ENCODE assay signal across 1 cellular context in the genomic region with DNA sequence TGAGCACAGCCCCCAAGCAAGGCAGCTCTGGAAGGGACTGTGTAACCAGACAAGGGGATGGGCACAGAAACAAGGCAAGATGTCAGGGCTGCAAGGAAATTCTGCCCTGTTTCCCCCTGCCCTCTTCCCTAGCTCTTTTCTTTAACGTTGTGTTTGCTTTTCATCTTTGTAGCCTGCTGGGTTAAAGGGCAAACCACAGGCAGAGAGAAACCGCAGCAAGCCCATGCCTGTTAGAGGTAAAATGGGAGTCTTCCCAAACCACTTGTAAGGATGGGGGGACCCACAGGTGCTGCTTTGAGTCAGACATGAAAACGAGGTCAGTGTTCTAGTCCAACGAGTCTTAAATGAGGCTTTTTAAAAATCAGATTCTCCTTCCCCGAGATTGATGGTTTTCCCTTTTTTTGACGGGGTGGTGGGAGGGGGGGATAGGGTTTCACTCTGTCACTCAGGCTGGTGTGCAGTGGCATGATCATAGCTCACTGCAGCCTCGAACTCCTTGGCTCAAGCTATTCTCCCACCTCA.
TF ChIP-seq lines count a peak whose summit lies in the region.

No MANE protein-coding gene starts in this region.

TF ChIP-seq in HEK293, 187 proteins besides CTCF, POLR2A, EP300 and RAD21 (continued from another document):
- TF ChIP-seq, protein P1, sequence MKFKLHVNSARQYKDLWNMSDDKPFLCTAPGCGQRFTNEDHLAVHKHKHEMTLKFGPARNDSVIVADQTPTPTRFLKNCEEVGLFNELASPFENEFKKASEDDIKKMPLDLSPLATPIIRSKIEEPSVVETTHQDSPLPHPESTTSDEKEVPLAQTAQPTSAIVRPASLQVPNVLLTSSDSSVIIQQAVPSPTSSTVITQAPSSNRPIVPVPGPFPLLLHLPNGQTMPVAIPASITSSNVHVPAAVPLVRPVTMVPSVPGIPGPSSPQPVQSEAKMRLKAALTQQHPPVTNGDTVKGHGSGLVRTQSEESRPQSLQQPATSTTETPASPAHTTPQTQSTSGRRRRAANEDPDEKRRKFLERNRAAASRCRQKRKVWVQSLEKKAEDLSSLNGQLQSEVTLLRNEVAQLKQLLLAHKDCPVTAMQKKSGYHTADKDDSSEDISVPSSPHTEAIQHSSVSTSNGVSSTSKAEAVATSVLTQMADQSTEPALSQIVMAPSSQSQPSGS (tag by site-specific recombination; IDR thresholded peaks at IDR 0.05; ENCODE audit: low read depth) = no peak
- TF ChIP-seq ZNF157 (tag by site-specific recombination; IDR thresholded peaks at IDR 0.05) (no peak), ZXDB (tag by site-specific recombination; IDR thresholded peaks at IDR 0.05) (no peak; the same call in 1 of the 2 replicates), FEZF1 (tag by site-specific recombination; IDR thresholded peaks at IDR 0.05) (peak; percentile 88), ZNF274 (IDR thresholded peaks at IDR 0.05; ENCODE audit: low read length) (no peak), ZNF274 (tag by site-specific recombination; IDR thresholded peaks at IDR 0.05; ENCODE audit: borderline replicate concordance) (no peak), ZNF214 (tag by site-specific recombination; IDR thresholded peaks at IDR 0.05; ENCODE audit: borderline replicate concordance) (no peak), KLF16 (tag by site-specific recombination; IDR thresholded peaks at IDR 0.05) (no peak), ZNF530 (tag by site-specific recombination; IDR thresholded peaks at IDR 0.05; ENCODE audit: low read depth) (no peak), OSR2 (tag by site-specific recombination; IDR thresholded peaks at IDR 0.05) (peak; percentile 37; the same call in 1 of the 2 replicates), ZNF174 (tag by site-specific recombination; IDR thresholded peaks at IDR 0.05) (no peak), MEIS1 (CRISPR knock-in tag; IDR thresholded peaks at IDR 0.05; ENCODE audit: borderline replicate concordance) (no peak), ZNF266 (tag by site-specific recombination; IDR thresholded peaks at IDR 0.05; ENCODE audit: low read depth) (no peak), KLF10 (tag by site-specific recombination; IDR thresholded peaks at IDR 0.05) (no peak; the same call in 1 of the 2 replicates), ZNF23 (tag by site-specific recombination; IDR thresholded peaks at IDR 0.05; ENCODE audit: borderline replicate concordance) (no peak), ZNF555 (tag by site-specific recombination; conservative IDR thresholded peaks at IDR 0.05) (no peak), BCL11B (tag by site-specific recombination; IDR thresholded peaks at IDR 0.05; ENCODE audit: low read depth) (no peak), ZNF404 (tag by site-specific recombination; IDR thresholded peaks at IDR 0.05) (no peak), ZNF561 (tag by site-specific recombination; IDR thresholded peaks at IDR 0.05; ENCODE audit: borderline replicate concordance) (0 out of 2 replicates have a peak, but pooled peaks have one; percentile 59), ZNF239 (tag by site-specific recombination; IDR thresholded peaks at IDR 0.05) (no peak), ZNF747 (tag by site-specific recombination; IDR thresholded peaks at IDR 0.05) (no peak), ZNF670 (tag by site-specific recombination; IDR thresholded peaks at IDR 0.05; ENCODE audit: low read depth) (no peak), SCRT1 (tag by site-specific recombination; IDR thresholded peaks at IDR 0.05; ENCODE audit: borderline replicate concordance) (peak; percentile 99), SCRT2 (tag by site-specific recombination; IDR thresholded peaks at IDR 0.05) (peak; percentile 99), SP7 (tag by site-specific recombination; IDR thresholded peaks at IDR 0.05) (peak; percentile 35; the same call in 1 of the 2 replicates), ZNF16 (tag by site-specific recombination; IDR thresholded peaks at IDR 0.05; ENCODE audit: low read depth) (no peak), RBAK (tag by site-specific recombination; IDR thresholded peaks at IDR 0.05) (no peak), ZBTB17 (tag by site-specific recombination; IDR thresholded peaks at IDR 0.05) (peak; percentile 47; the same call in 1 of the 2 replicates), ZNF341 (tag by site-specific recombination; IDR thresholded peaks at IDR 0.05; ENCODE audit: low read depth) (peak; percentile 84), GLIS1 (tag by site-specific recombination; IDR thresholded peaks at IDR 0.05) (peak; percentile 40; the same call in 1 of the 2 replicates), ZNF621 (tag by site-specific recombination; IDR thresholded peaks at IDR 0.05) (no peak), ZNF558 (tag by site-specific recombination; IDR thresholded peaks at IDR 0.05) (no peak), ZNF292 (tag by site-specific recombination; IDR thresholded peaks at IDR 0.05; ENCODE audit: borderline replicate concordance, low read depth) (no peak), EGR2 (tag by site-specific recombination; IDR thresholded peaks at IDR 0.05; ENCODE audit: low read depth) (no peak), WT1 (tag by site-specific recombination; IDR thresholded peaks at IDR 0.05) (peak; percentile 87)
- TF ChIP-seq, protein P2, sequence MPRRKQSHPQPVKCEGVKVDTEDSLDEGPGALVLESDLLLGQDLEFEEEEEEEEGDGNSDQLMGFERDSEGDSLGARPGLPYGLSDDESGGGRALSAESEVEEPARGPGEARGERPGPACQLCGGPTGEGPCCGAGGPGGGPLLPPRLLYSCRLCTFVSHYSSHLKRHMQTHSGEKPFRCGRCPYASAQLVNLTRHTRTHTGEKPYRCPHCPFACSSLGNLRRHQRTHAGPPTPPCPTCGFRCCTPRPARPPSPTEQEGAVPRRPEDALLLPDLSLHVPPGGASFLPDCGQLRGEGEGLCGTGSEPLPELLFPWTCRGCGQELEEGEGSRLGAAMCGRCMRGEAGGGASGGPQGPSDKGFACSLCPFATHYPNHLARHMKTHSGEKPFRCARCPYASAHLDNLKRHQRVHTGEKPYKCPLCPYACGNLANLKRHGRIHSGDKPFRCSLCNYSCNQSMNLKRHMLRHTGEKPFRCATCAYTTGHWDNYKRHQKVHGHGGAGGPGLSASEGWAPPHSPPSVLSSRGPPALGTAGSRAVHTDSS (tag by site-specific recombination; IDR thresholded peaks at IDR 0.05) = no peak
- TF ChIP-seq, protein P3, sequence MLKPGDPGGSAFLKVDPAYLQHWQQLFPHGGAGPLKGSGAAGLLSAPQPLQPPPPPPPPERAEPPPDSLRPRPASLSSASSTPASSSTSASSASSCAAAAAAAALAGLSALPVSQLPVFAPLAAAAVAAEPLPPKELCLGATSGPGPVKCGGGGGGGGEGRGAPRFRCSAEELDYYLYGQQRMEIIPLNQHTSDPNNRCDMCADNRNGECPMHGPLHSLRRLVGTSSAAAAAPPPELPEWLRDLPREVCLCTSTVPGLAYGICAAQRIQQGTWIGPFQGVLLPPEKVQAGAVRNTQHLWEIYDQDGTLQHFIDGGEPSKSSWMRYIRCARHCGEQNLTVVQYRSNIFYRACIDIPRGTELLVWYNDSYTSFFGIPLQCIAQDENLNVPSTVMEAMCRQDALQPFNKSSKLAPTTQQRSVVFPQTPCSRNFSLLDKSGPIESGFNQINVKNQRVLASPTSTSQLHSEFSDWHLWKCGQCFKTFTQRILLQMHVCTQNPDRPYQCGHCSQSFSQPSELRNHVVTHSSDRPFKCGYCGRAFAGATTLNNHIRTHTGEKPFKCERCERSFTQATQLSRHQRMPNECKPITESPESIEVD (tag by site-specific recombination; IDR thresholded peaks at IDR 0.05) = peak; percentile 60; the same call in 1 of the 2 replicates
- TF ChIP-seq, protein P4, sequence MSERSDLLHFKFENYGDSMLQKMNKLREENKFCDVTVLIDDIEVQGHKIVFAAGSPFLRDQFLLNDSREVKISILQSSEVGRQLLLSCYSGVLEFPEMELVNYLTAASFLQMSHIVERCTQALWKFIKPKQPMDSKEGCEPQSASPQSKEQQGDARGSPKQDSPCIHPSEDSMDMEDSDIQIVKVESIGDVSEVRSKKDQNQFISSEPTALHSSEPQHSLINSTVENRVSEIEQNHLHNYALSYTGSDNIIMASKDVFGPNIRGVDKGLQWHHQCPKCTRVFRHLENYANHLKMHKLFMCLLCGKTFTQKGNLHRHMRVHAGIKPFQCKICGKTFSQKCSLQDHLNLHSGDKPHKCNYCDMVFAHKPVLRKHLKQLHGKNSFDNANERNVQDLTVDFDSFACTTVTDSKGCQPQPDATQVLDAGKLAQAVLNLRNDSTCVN (tag by site-specific recombination; optimal IDR thresholded peaks at IDR 0.05) = no peak
- TF ChIP-seq, protein P5, sequence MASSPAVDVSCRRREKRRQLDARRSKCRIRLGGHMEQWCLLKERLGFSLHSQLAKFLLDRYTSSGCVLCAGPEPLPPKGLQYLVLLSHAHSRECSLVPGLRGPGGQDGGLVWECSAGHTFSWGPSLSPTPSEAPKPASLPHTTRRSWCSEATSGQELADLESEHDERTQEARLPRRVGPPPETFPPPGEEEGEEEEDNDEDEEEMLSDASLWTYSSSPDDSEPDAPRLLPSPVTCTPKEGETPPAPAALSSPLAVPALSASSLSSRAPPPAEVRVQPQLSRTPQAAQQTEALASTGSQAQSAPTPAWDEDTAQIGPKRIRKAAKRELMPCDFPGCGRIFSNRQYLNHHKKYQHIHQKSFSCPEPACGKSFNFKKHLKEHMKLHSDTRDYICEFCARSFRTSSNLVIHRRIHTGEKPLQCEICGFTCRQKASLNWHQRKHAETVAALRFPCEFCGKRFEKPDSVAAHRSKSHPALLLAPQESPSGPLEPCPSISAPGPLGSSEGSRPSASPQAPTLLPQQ (tag by site-specific recombination; IDR thresholded peaks at IDR 0.05) = peak; percentile 94
- TF ChIP-seq, protein P6, sequence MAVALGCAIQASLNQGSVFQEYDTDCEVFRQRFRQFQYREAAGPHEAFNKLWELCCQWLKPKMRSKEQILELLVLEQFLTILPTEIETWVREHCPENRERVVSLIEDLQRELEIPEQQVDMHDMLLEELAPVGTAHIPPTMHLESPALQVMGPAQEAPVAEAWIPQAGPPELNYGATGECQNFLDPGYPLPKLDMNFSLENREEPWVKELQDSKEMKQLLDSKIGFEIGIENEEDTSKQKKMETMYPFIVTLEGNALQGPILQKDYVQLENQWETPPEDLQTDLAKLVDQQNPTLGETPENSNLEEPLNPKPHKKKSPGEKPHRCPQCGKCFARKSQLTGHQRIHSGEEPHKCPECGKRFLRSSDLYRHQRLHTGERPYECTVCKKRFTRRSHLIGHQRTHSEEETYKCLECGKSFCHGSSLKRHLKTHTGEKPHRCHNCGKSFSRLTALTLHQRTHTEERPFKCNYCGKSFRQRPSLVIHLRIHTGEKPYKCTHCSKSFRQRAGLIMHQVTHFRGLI (tag by site-specific recombination; IDR thresholded peaks at IDR 0.05) = no peak
- TF ChIP-seq, protein P7, sequence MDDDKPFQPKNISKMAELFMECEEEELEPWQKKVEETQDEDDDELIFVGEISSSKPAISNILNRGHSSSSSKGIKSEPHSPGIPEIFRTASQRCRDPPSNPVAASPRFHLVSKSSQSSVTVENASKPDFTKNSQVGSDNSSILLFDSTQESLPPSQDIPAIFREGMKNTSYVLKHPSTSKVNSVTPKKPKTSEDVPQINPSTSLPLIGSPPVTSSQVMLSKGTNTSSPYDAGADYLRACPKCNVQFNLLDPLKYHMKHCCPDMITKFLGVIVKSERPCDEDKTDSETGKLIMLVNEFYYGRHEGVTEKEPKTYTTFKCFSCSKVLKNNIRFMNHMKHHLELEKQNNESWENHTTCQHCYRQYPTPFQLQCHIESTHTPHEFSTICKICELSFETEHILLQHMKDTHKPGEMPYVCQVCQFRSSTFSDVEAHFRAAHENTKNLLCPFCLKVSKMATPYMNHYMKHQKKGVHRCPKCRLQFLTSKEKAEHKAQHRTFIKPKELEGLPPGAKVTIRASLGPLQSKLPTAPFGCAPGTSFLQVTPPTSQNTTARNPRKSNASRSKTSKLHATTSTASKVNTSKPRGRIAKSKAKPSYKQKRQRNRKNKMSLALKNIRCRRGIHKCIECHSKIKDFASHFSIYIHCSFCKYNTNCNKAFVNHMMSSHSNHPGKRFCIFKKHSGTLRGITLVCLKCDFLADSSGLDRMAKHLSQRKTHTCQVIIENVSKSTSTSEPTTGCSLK (tag by site-specific recombination; IDR thresholded peaks at IDR 0.05) = no peak
- TF ChIP-seq, protein P8, sequence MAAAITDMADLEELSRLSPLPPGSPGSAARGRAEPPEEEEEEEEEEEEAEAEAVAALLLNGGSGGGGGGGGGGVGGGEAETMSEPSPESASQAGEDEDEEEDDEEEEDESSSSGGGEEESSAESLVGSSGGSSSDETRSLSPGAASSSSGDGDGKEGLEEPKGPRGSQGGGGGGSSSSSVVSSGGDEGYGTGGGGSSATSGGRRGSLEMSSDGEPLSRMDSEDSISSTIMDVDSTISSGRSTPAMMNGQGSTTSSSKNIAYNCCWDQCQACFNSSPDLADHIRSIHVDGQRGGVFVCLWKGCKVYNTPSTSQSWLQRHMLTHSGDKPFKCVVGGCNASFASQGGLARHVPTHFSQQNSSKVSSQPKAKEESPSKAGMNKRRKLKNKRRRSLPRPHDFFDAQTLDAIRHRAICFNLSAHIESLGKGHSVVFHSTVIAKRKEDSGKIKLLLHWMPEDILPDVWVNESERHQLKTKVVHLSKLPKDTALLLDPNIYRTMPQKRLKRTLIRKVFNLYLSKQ (tag by site-specific recombination; IDR thresholded peaks at IDR 0.05; ENCODE audit: borderline replicate concordance) = no peak
- TF ChIP-seq, protein P9, sequence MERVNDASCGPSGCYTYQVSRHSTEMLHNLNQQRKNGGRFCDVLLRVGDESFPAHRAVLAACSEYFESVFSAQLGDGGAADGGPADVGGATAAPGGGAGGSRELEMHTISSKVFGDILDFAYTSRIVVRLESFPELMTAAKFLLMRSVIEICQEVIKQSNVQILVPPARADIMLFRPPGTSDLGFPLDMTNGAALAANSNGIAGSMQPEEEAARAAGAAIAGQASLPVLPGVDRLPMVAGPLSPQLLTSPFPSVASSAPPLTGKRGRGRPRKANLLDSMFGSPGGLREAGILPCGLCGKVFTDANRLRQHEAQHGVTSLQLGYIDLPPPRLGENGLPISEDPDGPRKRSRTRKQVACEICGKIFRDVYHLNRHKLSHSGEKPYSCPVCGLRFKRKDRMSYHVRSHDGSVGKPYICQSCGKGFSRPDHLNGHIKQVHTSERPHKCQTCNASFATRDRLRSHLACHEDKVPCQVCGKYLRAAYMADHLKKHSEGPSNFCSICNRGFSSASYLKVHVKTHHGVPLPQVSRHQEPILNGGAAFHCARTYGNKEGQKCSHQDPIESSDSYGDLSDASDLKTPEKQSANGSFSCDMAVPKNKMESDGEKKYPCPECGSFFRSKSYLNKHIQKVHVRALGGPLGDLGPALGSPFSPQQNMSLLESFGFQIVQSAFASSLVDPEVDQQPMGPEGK (tag by site-specific recombination; IDR thresholded peaks at IDR 0.05) = peak; percentile 52; the same call in 1 of the 2 replicates
